Comparison of ENCODE assay signal across 12 cellular contexts in the genomic region with DNA sequence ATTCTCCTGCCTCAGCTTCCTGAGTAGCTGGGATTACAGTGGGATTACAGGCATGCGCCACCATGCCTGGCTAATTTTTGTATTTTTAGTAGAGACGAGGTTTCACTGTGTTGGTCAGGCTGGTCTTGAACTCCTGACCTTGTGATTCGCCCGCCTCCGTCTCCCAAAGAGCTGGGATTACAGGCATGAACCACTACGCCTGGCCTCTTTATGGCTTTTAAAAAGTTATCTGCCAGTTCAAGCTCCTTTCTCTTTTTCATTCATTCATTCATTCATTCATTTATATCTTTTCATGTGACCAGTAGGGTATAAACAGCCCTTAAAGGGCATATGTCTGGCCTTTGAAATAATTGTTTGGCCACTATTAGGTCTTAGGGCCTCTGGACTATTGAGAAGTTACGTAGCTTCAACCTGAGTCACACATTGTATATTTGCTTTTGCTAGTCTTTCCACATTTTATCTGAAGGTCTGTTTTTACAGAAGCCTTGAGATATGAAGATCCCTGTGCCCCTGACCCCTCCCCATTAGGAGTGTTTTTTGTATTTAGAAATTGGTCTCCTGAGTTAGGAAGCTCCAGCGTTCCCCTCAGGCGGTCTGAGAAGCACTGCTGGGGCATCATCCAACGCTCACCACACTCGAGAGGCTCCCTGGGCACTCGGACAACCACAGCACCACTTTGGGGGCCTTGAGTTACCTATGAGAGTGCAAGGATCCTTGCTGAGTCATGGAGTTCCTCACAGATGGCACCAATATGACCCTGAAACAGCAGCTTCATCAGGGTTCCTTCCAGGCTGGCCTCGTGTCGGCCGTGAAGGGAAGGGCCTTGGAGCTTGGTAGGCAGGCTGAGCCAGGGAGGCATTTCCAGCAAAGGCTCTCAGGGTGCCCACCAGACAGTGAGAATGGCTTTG.
"Had no signal": no experiment of that assay in that cellular context is flagged by ENCODE, and none has a peak within 500 bp of the region (broad histone marks: within the 10 kb centered on the region; RNA-seq: fewer than 3 reads in every experiment).

No MANE protein-coding gene starts in this region.

- H3K79me2 ChIP-seq: parathyroid adenoma had no signal

- H3K27me3 ChIP-seq: colonic mucosa, heart right ventricle, neural progenitor cell, transverse colon had no signal

- H3K27ac ChIP-seq: colonic mucosa, heart right ventricle, neural progenitor cell, parathyroid adenoma, transverse colon had no signal

- H3K9ac ChIP-seq: neural progenitor cell, parathyroid adenoma had no signal

- H3K4me3 ChIP-seq: colonic mucosa, heart right ventricle, neural progenitor cell, transverse colon had no signal

- H2AFZ ChIP-seq: neural progenitor cell, parathyroid adenoma had no signal

- H3K4me1 ChIP-seq: colonic mucosa, heart right ventricle had no signal

- H3K4me2 ChIP-seq: neural progenitor cell had no signal

- ATAC-seq: activated CD8-positive, alpha-beta T cell treated with anti-CD3 and anti-CD28 coated beads for 36 hours; heart right ventricle had no signal

- H3K36me3 ChIP-seq: colonic mucosa had no signal

- H3K9me3 ChIP-seq: colonic mucosa, heart right ventricle, transverse colon had no signal

- FAIRE-seq: frontal cortex, small intestine had no signal

- DNase-seq: activated CD8-positive, alpha-beta memory T cell treated with anti-CD3 and anti-CD28 coated beads, Interleukin-2, amount 50 U/mL, for 4 hours; activated CD8-positive, alpha-beta T cell treated with anti-CD3 and anti-CD28 coated beads for 36 hours; activated naive CD8-positive, alpha-beta T cell treated with anti-CD3 and anti-CD28 coated beads, Interleukin-2, amount 10 ng/mL, durations not matched to agents 7 days and 5 days; activated T-cell treated with anti-CD3 and anti-CD28 coated beads, Interleukin-2, amount 50 U/mL, for 72 hours; colonic mucosa; heart right ventricle; kidney glomerular epithelial cell; small intestine; transverse colon had no signal
